Comparison of ENCODE assay signal across 9 cellular contexts in genomic region chr12:89960011-89960507, GRCh38.
DNase-seq lines count a peak whose midpoint lies in the region; ATAC-seq and TF ChIP-seq lines count a peak whose summit lies in the region.
"Had no signal": no experiment of that assay in that cellular context is flagged by ENCODE, and none has a peak within 500 bp of the region (broad histone marks: within the 10 kb centered on the region; RNA-seq: fewer than 3 reads in every experiment).

No MANE protein-coding gene starts in this region.

- H3K36me3 ChIP-seq in Peyer's patch, result no peaks in the 10 kb centered on the region
- no peaks in the 10 kb centered on the region for H3K36me3 ChIP-seq in MG63
- H3K36me3 ChIP-seq in esophagus squamous epithelium, result no peaks in the 10 kb centered on the region

- ATAC-seq in GM19351 (IDR thresholded peaks at IDR 0.05; ENCODE audit: unreplicated experiment) (peak; percentile 94), HG03159 (IDR thresholded peaks at IDR 0.05; ENCODE audit: unreplicated experiment) (peak; percentile 94)

- peak; percentile 83 for DNase-seq in Daoy (ENCODE audit: low read depth)
- DNase-seq in epithelial cell of esophagus (ENCODE audit: low read depth), result peak; percentile 95
- DNase-seq in Peyer's patch, result no peak
- no peak for DNase-seq in dedifferentiated amniotic fluid mesenchymal stem cell (ENCODE audit: extremely low spot score)
- no peak for DNase-seq in MG63
- no peak for DNase-seq in esophagus squamous epithelium (lab: John Stamatoyannopoulos, UW)
- DNase-seq: activated CD4-positive, CD25-positive, alpha-beta regulatory T cell treated with anti-CD3 and anti-CD28 coated beads, Interleukin-2, amount 50 U/mL, for 72 hours had no signal

- H3K27me3 ChIP-seq in Peyer's patch, result no peaks in the 10 kb centered on the region
- H3K27me3 ChIP-seq in MG63, result no peaks in the 10 kb centered on the region
- H3K27me3 ChIP-seq in esophagus squamous epithelium, result no peaks in the 10 kb centered on the region

- WGBS in esophagus squamous epithelium, 2 donors, result 24 to 26% methylated on average over 2 of the region's 2 CpGs

- H3K4me3 ChIP-seq in epithelial cell of esophagus (ENCODE audit: low read length) (no peak overlapping the region), Peyer's patch (no peak overlapping the region), MG63 (no peak overlapping the region), esophagus squamous epithelium (no peak overlapping the region)

- H3K4me1 ChIP-seq in Peyer's patch, result peaks cover 0 to 20% (median 0%) of the 10 kb centered on the region in 4 donors
- peaks cover 0 to 19% (median 0%) of the 10 kb centered on the region in 3 donors for H3K4me1 ChIP-seq in esophagus squamous epithelium

- H3K9me3 ChIP-seq in Peyer's patch (no peaks in the 10 kb centered on the region), MG63 (no peaks in the 10 kb centered on the region), esophagus squamous epithelium (no peaks in the 10 kb centered on the region)

- TF ChIP-seq CTCF in epithelial cell of esophagus (IDR thresholded peaks at IDR 0.05; ENCODE audit: insufficient read depth, low read depth, low read length, missing control alignments), result no peak
- TF ChIP-seq CTCF in Peyer's patch (IDR thresholded peaks at IDR 0.05), result no peak
- TF ChIP-seq CTCF in esophagus squamous epithelium (IDR thresholded peaks at IDR 0.05), result no peak

- H3K27ac ChIP-seq in Peyer's patch (peak overlapping the region in 1 of 4 donors; percentile 66), esophagus squamous epithelium (peak overlapping the region in 2 of 4 donors; percentile 44 to 54)

- TF ChIP-seq POLR2A in Peyer's patch (IDR thresholded peaks at IDR 0.05), result no peak
- no peak for TF ChIP-seq POLR2A in esophagus squamous epithelium (IDR thresholded peaks at IDR 0.05)

- intact Hi-C loops in esophagus squamous epithelium (cut with DNase I), result no loop called here

Comparison
In these comparisons a context has a peak if more than half of its experiments do, and no peak if none do; other contexts are left out.
1. DNase-seq: peak in Daoy (single experiment) and epithelial cell of esophagus (single experiment); none in Peyer's patch (0 of 3), dedifferentiated amniotic fluid mesenchymal stem cell (single experiment), MG63 (single experiment) and esophagus squamous epithelium (single experiment).